1 cellular context compared by ENCODE assay signal in genomic region chr10:113347508-113347907, GRCh38.
TF ChIP-seq lines count a peak whose summit lies in the region.

No MANE protein-coding gene starts in this region.

TF ChIP-seq in HEK293, 187 proteins besides CTCF, POLR2A, EP300 and RAD21 (continued from another document):
- TF ChIP-seq PRDM10 (tag by site-specific recombination; IDR thresholded peaks at IDR 0.05) (peak; percentile 95), ZNF426 (tag by site-specific recombination; IDR thresholded peaks at IDR 0.05) (no peak), ZBTB20 (tag by site-specific recombination; IDR thresholded peaks at IDR 0.05) (no peak)
TF ChIP-seq in HEK293: peak in this region for 1.
